ENCODE assay signal across 8 cellular contexts in genomic region chr13:20160346-20161274, GRCh38. TPM values are rescaled to one million over a fixed set of nuclear protein-coding genes. Genes with fewer than 3 reads are reported as not detected.
A peak's percentile ranks its signal among the peaks of the same experiment; 100 is the strongest.
DNase-seq lines count a peak whose midpoint lies in the region; ATAC-seq and TF ChIP-seq lines count a peak whose summit lies in the region.

Gene GJA3, minus strand, starts transcription at chr13:20161052. Its CDS starts 17,764 bp downstream, at chr13:20143288.

- H3K27ac ChIP-seq in CD4-positive, alpha-beta T cell (ENCODE audit: low read depth, low read length), result no peak within 1 kb of the TSS

- CTCF ChIA-PET in CD4-positive, alpha-beta T cell (lab: Charles Lee), result interaction anchor here (0.9 kb wide), 1 partner anchor 58 kb away, joined by 3 read pairs; no protein-coding TSS in a partner anchor
- CTCF ChIA-PET in activated B cell treated with CpG ODN at 0.5 μM for 24 hours (lab: Charles Lee), result interaction anchor here (3.4 kb wide), 1 partner anchor 176 kb away, joined by 14 read pairs; no protein-coding TSS in a partner anchor

- no peaks in the 10 kb centered on the region for H3K9me3 ChIP-seq in CD4-positive, alpha-beta T cell (ENCODE audit: control insufficient read depth, low read length)

- POLR2A ChIA-PET in CD4-positive, alpha-beta T cell (lab: Charles Lee), result interaction anchor here (0.5 to 1.9 kb wide), 5 partner anchors 32 to 880 kb away, joined by 3 to 7 read pairs (median 3); no protein-coding TSS in a partner anchor
- POLR2A ChIA-PET in activated B cell treated with CpG ODN at 0.5 μM for 24 hours (lab: Charles Lee), result interaction anchor here (1.0 to 1.4 kb wide), 3 partner anchors 13 to 297 kb away, joined by 3 read pairs; partner anchors contain the start of gene ZMYM5

- DNase-seq in CD4-positive, alpha-beta T cell, result peak in 7 of 10 experiments; percentile 13 to 60 (median 35)
- peak; percentile 54 for DNase-seq in activated B cell treated with CpG ODN at 0.5 μM for 24 hours
- DNase-seq in dermis blood vessel endothelial cell, result peak; percentile 28
- peak; percentile 64 to 81 for DNase-seq in mesothelial cell of epicardium (ENCODE audit: low spot score in 2 of 2, unreplicated experiment in 2 of 2)
- peak; percentile 42 for DNase-seq in stimulated activated naive CD4-positive, alpha-beta T cell treated with Interleukin-2 at 50 U/mL for 16 hours (lab: John Stamatoyannopoulos, UW)
- DNase-seq in NCI-H1694 (lab: John Stamatoyannopoulos, UW), result no peak

- no peak within 1 kb of the TSS for H3K27ac Mint-ChIP-seq in CD4-positive, alpha-beta T cell
- H3K27ac Mint-ChIP-seq in activated B cell treated with CpG ODN at 0.5 μM for 24 hours (no peak within 1 kb of the TSS), mesothelial cell of epicardium (peak within 1 kb of the TSS; percentile 78)

- ATAC-seq in CD4-positive, alpha-beta T cell (ENCODE audit: poor library complexity), result peak; percentile 54
- ATAC-seq in GM19463 (IDR thresholded peaks at IDR 0.05; ENCODE audit: unreplicated experiment) (peak; percentile 67), HG03558 (IDR thresholded peaks at IDR 0.05; ENCODE audit: extremely low read depth, unreplicated experiment) (peak; percentile 26), activated B cell treated with CpG ODN at 0.5 μM for 24 hours (ENCODE audit: low read depth) (peak; percentile 66)

- peaks cover 23% of the 10 kb centered on the region for H3K4me1 Mint-ChIP-seq in CD4-positive, alpha-beta T cell (ENCODE audit: low read depth)
- H3K4me1 Mint-ChIP-seq in activated B cell treated with CpG ODN at 0.5 μM for 24 hours (peaks cover 18% of the 10 kb centered on the region), mesothelial cell of epicardium (peaks cover 22% of the 10 kb centered on the region)

- H3K27me3 Mint-ChIP-seq in CD4-positive, alpha-beta T cell, result peaks cover 46% of the 10 kb centered on the region
- H3K27me3 Mint-ChIP-seq in activated B cell treated with CpG ODN at 0.5 μM for 24 hours (peaks cover 5% of the 10 kb centered on the region), mesothelial cell of epicardium (ENCODE audit: low read depth) (peaks cover 57% of the 10 kb centered on the region)

- H3K27me3 ChIP-seq in CD4-positive, alpha-beta T cell (ENCODE audit: control insufficient read depth, insufficient read depth, low read length), result peaks cover 44% of the 10 kb centered on the region

- H3K9me3 Mint-ChIP-seq in CD4-positive, alpha-beta T cell, result no peaks in the 10 kb centered on the region
- no peaks in the 10 kb centered on the region for H3K9me3 Mint-ChIP-seq in activated B cell treated with CpG ODN at 0.5 μM for 24 hours
- no peaks in the 10 kb centered on the region for H3K9me3 Mint-ChIP-seq in mesothelial cell of epicardium

- intact Hi-C loops in CD4-positive, alpha-beta T cell (cut with DNase I, micrococcal nuclease), result loop anchor here (5.0 kb wide), 3 partner anchors 33 to 233 kb away; no protein-coding TSS in a partner anchor
- intact Hi-C loops in activated B cell treated with CpG ODN at 0.5 μM for 24 hours (cut with micrococcal nuclease), result loop anchor here (1.0 to 5.0 kb wide), 6 partner anchors 14 to 528 kb away; partner anchors contain the start of genes MPHOSPH8, PSPC1 and ZMYM2

- H3K4me3 Mint-ChIP-seq in CD4-positive, alpha-beta T cell, result peak within 1 kb of the TSS; percentile 90
- H3K4me3 Mint-ChIP-seq in activated B cell treated with CpG ODN at 0.5 μM for 24 hours (peak within 1 kb of the TSS; percentile 85), mesothelial cell of epicardium (peak within 1 kb of the TSS; percentile 76)

- no peaks in the 10 kb centered on the region for H3K36me3 Mint-ChIP-seq in CD4-positive, alpha-beta T cell (ENCODE audit: low read depth)
- H3K36me3 Mint-ChIP-seq in activated B cell treated with CpG ODN at 0.5 μM for 24 hours (ENCODE audit: low read depth), result no peaks in the 10 kb centered on the region
- no peaks in the 10 kb centered on the region for H3K36me3 Mint-ChIP-seq in mesothelial cell of epicardium

- no peak for TF ChIP-seq CTCF in CD4-positive, alpha-beta T cell (IDR thresholded peaks at IDR 0.05)
- TF ChIP-seq CTCF in activated B cell treated with CpG ODN at 0.5 μM for 24 hours (IDR thresholded peaks at IDR 0.05), result no peak
- TF ChIP-seq CTCF in mesothelial cell of epicardium (IDR thresholded peaks at IDR 0.05; ENCODE audit: unreplicated experiment), result no peak

RNA-seq across cellular contexts. Expression of gene GJA3, which starts in this region (rescaled TPM):
- not detected for total RNA-seq in CD4-positive, alpha-beta T cell
- total RNA-seq in activated B cell treated with CpG ODN at 0.5 μM for 24 hours, result 0.09 and 0.10 TPM in 2 replicates
- under 0.01 TPM in 1 of 2 replicates, not detected in the other for total RNA-seq in dermis blood vessel endothelial cell
- 4.4 to 5.3 TPM (median 5.2 TPM) in 3 replicates for total RNA-seq in mesothelial cell of epicardium

Comparison
In these comparisons a context has a peak if more than half of its experiments do, and no peak if none do; other contexts are left out.
1. Peak in DNase-seq and ATAC-seq in CD4-positive, alpha-beta T cell; RNA of the gene not detected or under 1 TPM.
2. Peak in DNase-seq and ATAC-seq in activated B cell treated with CpG ODN at 0.5 μM for 24 hours; RNA of the gene not detected or under 1 TPM.
3. Peak in DNase-seq in dermis blood vessel endothelial cell; RNA of the gene not detected or under 1 TPM.